Comparison of ENCODE assay signal across 8 cellular contexts in genomic region chr22:19607198-19608113, GRCh38.
DNase-seq lines count a peak whose midpoint lies in the region; ATAC-seq and FAIRE-seq lines count a peak whose summit lies in the region.

No MANE protein-coding gene starts in this region.

- H3K27ac Mint-ChIP-seq in T-cell, result peak overlapping the region; percentile 76 to 89

- H3K4me1 ChIP-seq in Karpas-422 (ENCODE audit: low read length), result peaks cover 73% of the 10 kb centered on the region

- H3K9me2 ChIP-seq in Karpas-422 (replicated peaks; ENCODE audit: insufficient read depth, low read length), result no peaks in the 10 kb centered on the region

- DNase-seq in Karpas-422 (no peak), T-cell (peak in 33 of 34 experiments; percentile 20 to 92 (median 67)), dermis blood vessel endothelial cell (peak; percentile 96), frontal cortex (ENCODE audit: low spot score in 2 of 2) (no peak), EL (no peak), NCI-H1694 (lab: John Stamatoyannopoulos, UW) (no peak)
- peak; percentile 61 for DNase-seq in stimulated activated CD4-positive, alpha-beta T cell treated with anti-CD3 and anti-CD28 coated beads, Interleukin-15, amount 100 ng/mL, for 24 hours

- H3K36me3 ChIP-seq in Karpas-422 (ENCODE audit: insufficient read depth, low read length), result no peaks in the 10 kb centered on the region

- peak overlapping the region; percentile 61 for H3K9ac ChIP-seq in Karpas-422 (ENCODE audit: low read length)

- CTCF ChIA-PET in T-cell (lab: Charles Lee), result interaction anchor here in 1 of 2 donors (0.5 kb wide), 1 partner anchor 340 kb away, joined by 3 read pairs; no protein-coding TSS in a partner anchor

- H4K20me1 ChIP-seq in Karpas-422 (ENCODE audit: insufficient read depth, low read depth, low read length), result no peaks in the 10 kb centered on the region

- POLR2A ChIA-PET in T-cell (lab: Charles Lee), result interaction anchor here in 1 of 2 donors (1.0 kb wide), 1 partner anchor 16 kb away, joined by 3 read pairs; no protein-coding TSS in a partner anchor

- peak overlapping the region; percentile 9 to 71 (median 48) for H3K4me3 Mint-ChIP-seq in T-cell

- H3K9me3 ChIP-seq in Karpas-422 (ENCODE audit: low read length), result no peaks in the 10 kb centered on the region

- no peaks in the 10 kb centered on the region for H3K79me2 ChIP-seq in Karpas-422 (ENCODE audit: low read length)

- no peaks in the 10 kb centered on the region for H3K27me3 Mint-ChIP-seq in T-cell

- no peak overlapping the region for H3K27ac ChIP-seq in Karpas-422 (ENCODE audit: low read length)

- no peaks in the 10 kb centered on the region for H3K27me3 ChIP-seq in Karpas-422 (ENCODE audit: low read length)

- H3K9me3 Mint-ChIP-seq in T-cell, result no peaks in the 10 kb centered on the region

- ATAC-seq in T-cell (replicated peaks in 1 of 4), result peak; percentile 67 to 97 (median 78)
- ATAC-seq in HG03354 (IDR thresholded peaks at IDR 0.05; ENCODE audit: poor library complexity, severe bottlenecking, unreplicated experiment), result no peak

- peak overlapping the region; percentile 52 for H2AFZ ChIP-seq in Karpas-422 (ENCODE audit: low read length)

- peak overlapping the region; percentile 39 for H3K4me2 ChIP-seq in Karpas-422 (ENCODE audit: low read depth, low read length, poor library complexity, severe bottlenecking)

- H3K4me3 ChIP-seq in Karpas-422 (ENCODE audit: low read length), result no peak overlapping the region

- H3K36me3 Mint-ChIP-seq in T-cell, result no peaks in the 10 kb centered on the region

- no peak for FAIRE-seq in frontal cortex (lab: Jason Lieb, UNC)

- peaks cover 52 to 62% (median 56%) of the 10 kb centered on the region in 3 donors for H3K4me1 Mint-ChIP-seq in T-cell

Comparison
In these comparisons a context has a peak if more than half of its experiments do, and no peak if none do; other contexts are left out.
1. DNase-seq: peak in T-cell (33 of 34), dermis blood vessel endothelial cell (single experiment) and stimulated activated CD4-positive, alpha-beta T cell treated with anti-CD3 and anti-CD28 coated beads, Interleukin-15, amount 100 ng/mL, for 24 hours (single experiment); none in Karpas-422 (single experiment), frontal cortex (0 of 2), EL (single experiment) and NCI-H1694 (single experiment).